In the genomic region with DNA sequence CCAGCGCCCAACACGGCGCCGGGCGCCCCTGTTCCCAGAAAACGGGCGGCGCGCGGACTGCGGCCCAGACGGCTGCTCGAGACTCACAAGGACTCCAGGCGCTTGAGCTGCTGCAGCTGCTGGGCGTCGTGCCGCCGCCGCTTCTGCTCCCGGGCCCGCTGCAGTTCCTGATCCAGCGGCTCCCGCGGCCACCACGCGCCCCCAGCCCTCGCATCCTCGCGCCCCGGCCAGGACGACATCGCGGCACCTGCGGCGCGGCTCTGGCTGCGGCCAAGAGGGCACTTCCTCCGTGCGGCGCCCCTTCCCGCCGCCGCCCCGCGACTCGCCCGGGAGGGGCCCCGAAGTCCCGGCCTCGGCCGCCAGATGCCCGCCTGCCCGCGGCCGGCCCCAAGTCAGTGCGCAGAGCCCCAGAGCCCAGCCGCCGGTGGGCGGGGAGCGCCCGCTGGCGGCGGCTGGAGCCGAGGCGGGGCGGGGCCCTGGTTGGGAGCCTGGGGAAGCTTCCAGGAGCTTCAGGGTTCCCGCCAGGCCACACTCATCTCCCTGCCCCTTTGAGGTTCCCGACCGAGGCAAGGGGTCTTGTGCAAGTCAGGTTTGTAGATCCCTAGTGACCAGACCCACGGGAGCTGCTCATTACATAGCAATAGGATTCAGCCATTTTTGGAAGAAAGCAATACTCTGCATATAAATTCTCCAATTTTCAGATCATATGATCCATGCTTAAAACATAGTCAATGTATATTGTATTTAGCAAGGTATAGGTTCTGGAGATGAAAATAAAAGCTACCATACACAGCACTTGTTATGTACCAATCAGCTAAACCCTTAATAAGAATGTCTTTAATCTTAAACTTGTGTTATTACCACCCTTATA, we compare ENCODE assay signal across 8 cellular contexts. TPM values are rescaled to one million over a fixed set of nuclear protein-coding genes. Genes with fewer than 3 reads are reported as not detected.
A peak's percentile ranks its signal among the peaks of the same experiment; 100 is the strongest.
DNase-seq lines count a peak whose midpoint lies in the region; ATAC-seq and TF ChIP-seq lines count a peak whose summit lies in the region.

No MANE protein-coding gene starts in this region.

- peak overlapping the region; percentile 60 to 99 (median 95) for H3K27ac ChIP-seq in dorsolateral prefrontal cortex

- no peaks in the 10 kb centered on the region for H3K27me3 ChIP-seq in BE2C
- no peaks in the 10 kb centered on the region for H3K27me3 ChIP-seq in dorsolateral prefrontal cortex

- no peaks in the 10 kb centered on the region for H3K4me1 ChIP-seq in BE2C

- H3K9me3 ChIP-seq in BE2C: no peaks in the 10 kb centered on the region; the same call in 1 of the 2 replicates

- in situ Hi-C loops in GM18951 (cut with MboI; ENCODE audit: low sequenced_read_pairs, unreplicated experiment): no loop called here

- peak; percentile 30 for TF ChIP-seq POLR2A in GM18951 (IDR thresholded peaks at IDR 0.05; ENCODE audit: extremely low read depth, insufficient read depth, insufficient read length)
- no peak for TF ChIP-seq POLR2A in lower leg skin (IDR thresholded peaks at IDR 0.05)

- WGBS in lower leg skin, 2 donors: 0% methylated on average over 12 to 52 of the region's 70 CpGs

- H3K36me3 ChIP-seq in BE2C: peaks cover 2% of the 10 kb centered on the region; the same call in 1 of the 2 replicates

- ATAC-seq in HG03175 (IDR thresholded peaks at IDR 0.05; ENCODE audit: unreplicated experiment): peak; percentile 81

- TF ChIP-seq CTCF in BE2C (IDR thresholded peaks at IDR 0.05; ENCODE audit: low read depth, low read length) (peak; percentile 52), dorsolateral prefrontal cortex (IDR thresholded peaks at IDR 0.05 in 54 of 56, conservative IDR thresholded peaks at IDR 0.05 in 2 of 56; ENCODE audit: low read depth in 1 of 56, partially characterized antibody in 56 of 56) (peak in 54 of 56 donors; percentile 38 to 93 (median 68)), lower leg skin (IDR thresholded peaks at IDR 0.05) (no peak)

- intact Hi-C loops in dorsolateral prefrontal cortex (cut with DNase I) (loop anchor here (1.0 to 10.0 kb wide), 6 partner anchors 51 to 148 kb away; a partner anchor contains a TSS), lower leg skin (cut with DNase I; ENCODE audit: low total_unique reads) (loop anchor here (5.0 to 10.0 kb wide), 2 partner anchors 51 to 112 kb away; a partner anchor contains a TSS)

- peak overlapping the region; percentile 88 for H3K4me3 ChIP-seq in BE2C (ENCODE audit: low read depth, low read length)
- peak overlapping the region; percentile 58 to 91 (median 81) for H3K4me3 ChIP-seq in dorsolateral prefrontal cortex
- peak overlapping the region; percentile 71 for H3K4me3 ChIP-seq in lower leg skin (ENCODE audit: low read depth, poor library complexity, severe bottlenecking)

- DNase-seq in BE2C (peak; percentile 88), NCI-H510A treated with DMSO at 0.1 percent for 48 hours (lab: John Stamatoyannopoulos, UW) (peak; percentile 75), dorsolateral prefrontal cortex (peak; percentile 54 to 88 (median 70)), lower leg skin (ENCODE audit: low spot score in 2 of 2) (peak; percentile 67 to 94)
- peak; percentile 26 for DNase-seq in activated CD4-positive, alpha-beta T cell treated with anti-CD3 and anti-CD28 coated beads, Interleukin-2, amount 50 U/mL, for 24 hours (ENCODE audit: low read depth in 1 of 2, low spot score in 1 of 2)
- DNase-seq in stimulated activated CD4-positive, alpha-beta T cell treated with anti-CD3 and anti-CD28 coated beads, Interleukin-4, amount 100 ng/mL, for 4 hours: peak; percentile 56 to 68

RNA-seq across cellular contexts. Expression of a gene that starts 14.2 kb away (rescaled TPM):
- polyA plus RNA-seq in BE2C (2012; ENCODE audit: insufficient read depth, insufficient read length, low read depth): 25.8 TPM
- total RNA-seq in dorsolateral prefrontal cortex (10 to 100 TPM; 35.3 to 82.7 (median 58.0) TPM), lower leg skin (100 to 1,000 TPM in 3 of 4 donors, 10 to 100 TPM in 1; 81.8 to 164 (median 130) TPM)

RNA-seq across cellular contexts. Expression of a gene that starts 51.5 kb away (rescaled TPM):
- polyA plus RNA-seq in BE2C (2012; ENCODE audit: insufficient read depth, insufficient read length, low read depth): 40.7 TPM
- total RNA-seq in dorsolateral prefrontal cortex: 10 to 100 TPM; 29.1 to 48.6 (median 40.9) TPM
- total RNA-seq in lower leg skin: 10 to 100 TPM; 24.3 to 38.9 (median 35.5) TPM

Comparison
In these comparisons a context has a peak if more than half of its experiments do, and no peak if none do; other contexts are left out.
1. Peak in every context shown above with its lines: DNase-seq, ATAC-seq, H3K4me3 ChIP-seq and H3K27ac ChIP-seq.
2. DNase-seq: peak in every context shown above with its lines; median percentile 88 in BE2C; 80 in lower leg skin; 75 in NCI-H510A treated with DMSO at 0.1 percent for 48 hours; 70 in dorsolateral prefrontal cortex; 62 in stimulated activated CD4-positive, alpha-beta T cell treated with anti-CD3 and anti-CD28 coated beads, Interleukin-4, amount 100 ng/mL, for 4 hours; 26 in activated CD4-positive, alpha-beta T cell treated with anti-CD3 and anti-CD28 coated beads, Interleukin-2, amount 50 U/mL, for 24 hours.
3. CTCF ChIP-seq: peak in BE2C (single experiment) and dorsolateral prefrontal cortex (54 of 56); none in lower leg skin (0 of 3).